In the genomic region with DNA sequence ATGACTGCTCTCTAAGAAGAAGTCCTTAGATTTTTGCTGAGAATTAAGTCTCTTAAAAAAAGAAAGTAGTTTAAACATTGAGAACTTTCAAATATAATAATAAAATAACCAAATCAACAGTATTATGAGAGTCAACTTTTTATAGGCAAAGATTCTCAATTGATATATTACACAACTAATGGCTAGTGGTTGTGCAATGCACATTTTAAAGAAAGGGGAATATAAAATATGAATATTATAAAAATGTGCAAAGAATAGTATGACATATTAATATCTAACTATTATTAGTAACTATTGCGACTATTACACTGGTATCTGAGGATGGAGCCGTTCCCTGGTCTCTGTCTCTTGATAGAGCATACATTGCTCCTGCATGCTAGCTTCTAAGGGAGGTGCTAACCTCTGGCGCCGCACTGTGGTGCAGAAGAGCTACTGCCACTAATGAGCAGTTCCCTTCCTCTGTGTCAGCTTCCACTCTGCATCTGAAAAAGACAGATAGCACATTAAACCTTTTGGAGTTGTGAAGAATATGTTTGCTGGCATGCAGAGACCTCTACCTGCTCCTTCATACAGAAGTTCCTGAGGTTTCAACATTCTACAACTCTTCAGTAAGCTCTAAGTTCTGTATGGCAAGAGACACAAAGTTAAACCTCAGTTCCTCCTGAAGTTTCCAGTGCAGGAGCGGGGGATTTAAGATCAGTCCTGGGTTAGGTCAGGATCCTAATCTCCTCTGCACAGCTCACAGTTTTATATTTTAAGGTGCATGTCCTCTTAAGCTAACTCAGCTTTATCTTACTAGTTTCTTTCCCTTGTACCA, we compare ENCODE assay signal across 8 cellular contexts. TPM values are rescaled to one million over a fixed set of nuclear protein-coding genes. Genes with fewer than 3 reads are reported as not detected.
DNase-seq lines count a peak whose midpoint lies in the region; ATAC-seq and TF ChIP-seq lines count a peak whose summit lies in the region.

No MANE protein-coding gene starts in this region.

- no peak overlapping the region for H3K27ac Mint-ChIP-seq in endodermal cell

- peaks cover 5% of the 10 kb centered on the region for H3K4me1 Mint-ChIP-seq in endodermal cell

- H3K27ac ChIP-seq in endodermal cell (ENCODE audit: low read depth, low read length), result no peak overlapping the region

- WGBS in endodermal cell (ENCODE audit: insufficient coverage in 1 of 2, insufficient read length in 1 of 2), 2 experiments, result 33 to 38% methylated on average over 3 to 5 of the region's 5 CpGs

- H3K4me1 ChIP-seq in endodermal cell (ENCODE audit: control insufficient read depth, insufficient read depth, low read length), result no peaks in the 10 kb centered on the region

- H3K36me3 ChIP-seq in endodermal cell (ENCODE audit: control insufficient read depth, insufficient read depth, low read length), result no peaks in the 10 kb centered on the region

- ATAC-seq in GM18498 (IDR thresholded peaks at IDR 0.05; ENCODE audit: unreplicated experiment), result peak; percentile 84
- ATAC-seq in HG02798 (IDR thresholded peaks at IDR 0.05; ENCODE audit: poor library complexity, unreplicated experiment), result peak; percentile 88

- H3K4me3 ChIP-seq in AG09309 (ENCODE audit: control insufficient read depth, low read depth, low read length) (no peak overlapping the region), endodermal cell (ENCODE audit: low read length) (no peak overlapping the region)

- peaks cover 50% of the 10 kb centered on the region for H3K27me3 Mint-ChIP-seq in endodermal cell (ENCODE audit: insufficient read depth)

- H3K36me3 Mint-ChIP-seq in endodermal cell (ENCODE audit: low read depth), result no peaks in the 10 kb centered on the region

- no peaks in the 10 kb centered on the region for H3K9me3 ChIP-seq in endodermal cell (ENCODE audit: control insufficient read depth, low read length)

- TF ChIP-seq CTCF in AG09309 (IDR thresholded peaks at IDR 0.05; ENCODE audit: control insufficient read depth, insufficient read depth, low read depth, low read length, missing control alignments) (peak; percentile 94), endodermal cell (conservative IDR thresholded peaks at IDR 0.05) (peak; percentile 95)

- DNase-seq in AG09309 (ENCODE audit: low read depth) (peak; percentile 4), NCI-H2081 (lab: John Stamatoyannopoulos, UW) (peak; percentile 61 to 65), UCSD-AML1 (lab: John Stamatoyannopoulos, UW; ENCODE audit: unreplicated experiment) (peak; percentile 47), endodermal cell (peak; percentile 81), midbrain (lab: John Stamatoyannopoulos, UW) (peak; percentile 35), superior temporal gyrus (ENCODE audit: extremely low spot score) (peak; percentile 66)

- no peak overlapping the region for H3K4me3 Mint-ChIP-seq in endodermal cell

- H3K9ac ChIP-seq in endodermal cell (ENCODE audit: extremely low read depth, low read length, poor library complexity, severe bottlenecking), result no peak overlapping the region

- peaks cover 70% of the 10 kb centered on the region for H3K27me3 ChIP-seq in endodermal cell (ENCODE audit: control insufficient read depth, insufficient read depth, low read length, poor library complexity, severe bottlenecking)

- peaks cover 3% of the 10 kb centered on the region for H3K9me3 Mint-ChIP-seq in endodermal cell

RNA-seq across cellular contexts. Expression of gene SLC9A2, which starts 3.5 kb away (rescaled TPM):
- total RNA-seq in endodermal cell, result not detected
- polyA plus RNA-seq in endodermal cell (2013, experiment 1 of 2), result not detected
- polyA plus RNA-seq in endodermal cell (2013, experiment 2 of 2), result not detected

Comparison
In these comparisons a context has a peak if more than half of its experiments do, and no peak if none do; other contexts are left out.
1. DNase-seq: peak in every context shown above with its lines; median percentile 81 in endodermal cell; 66 in superior temporal gyrus; 63 in NCI-H2081; 47 in UCSD-AML1; 35 in midbrain; 4 in AG09309.